ENCODE assay signal across 1 cellular context in the genomic region with DNA sequence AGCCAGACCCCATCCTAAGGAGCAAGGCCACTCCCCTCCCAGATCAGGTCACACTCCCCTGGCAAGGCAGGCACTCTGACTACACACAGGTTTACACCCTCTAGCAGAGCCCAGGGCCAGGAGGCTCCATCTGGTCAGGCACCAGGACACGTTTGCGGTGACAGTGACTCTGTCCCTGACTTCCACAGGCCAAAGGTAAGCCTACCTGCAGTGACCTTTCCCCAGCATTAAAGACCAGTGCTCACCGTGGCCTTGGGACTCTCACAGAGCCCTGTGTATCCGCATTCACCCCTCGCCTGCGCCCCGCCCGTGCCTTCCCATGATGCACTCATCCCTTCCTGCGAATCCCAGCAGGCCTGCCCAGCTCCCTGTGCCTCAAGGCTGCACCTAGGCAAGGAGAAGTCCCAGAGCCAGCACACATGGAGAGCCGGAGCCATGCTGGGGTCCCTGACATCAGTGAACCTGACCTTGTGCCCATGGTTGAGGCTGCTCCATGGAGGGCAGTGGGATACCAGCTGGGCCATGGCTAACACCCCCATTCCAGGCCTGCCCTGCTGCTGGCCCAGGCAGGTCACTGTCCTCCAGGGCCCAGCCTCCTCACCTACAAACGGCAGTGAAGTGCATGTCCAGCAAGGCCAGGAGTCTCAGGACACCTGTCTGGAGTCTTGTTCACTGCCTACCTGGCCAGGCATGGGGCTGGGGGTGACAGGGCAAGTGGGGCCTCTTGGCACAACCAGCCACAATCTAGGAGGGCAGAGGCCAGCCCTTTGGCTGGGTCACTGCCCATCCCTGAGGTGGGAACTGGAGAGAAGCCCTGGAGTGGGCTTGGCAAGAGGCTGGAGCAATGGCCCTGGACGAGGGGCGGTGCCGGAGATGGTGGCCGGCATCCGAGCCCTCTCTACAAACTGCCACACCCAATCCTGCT.
TF ChIP-seq lines count a peak whose summit lies in the region.

No MANE protein-coding gene starts in this region.

TF ChIP-seq in HepG2, 621 proteins besides CTCF, POLR2A, EP300 and RAD21 (continued from another document and continues in another):
- TF ChIP-seq, protein P1, sequence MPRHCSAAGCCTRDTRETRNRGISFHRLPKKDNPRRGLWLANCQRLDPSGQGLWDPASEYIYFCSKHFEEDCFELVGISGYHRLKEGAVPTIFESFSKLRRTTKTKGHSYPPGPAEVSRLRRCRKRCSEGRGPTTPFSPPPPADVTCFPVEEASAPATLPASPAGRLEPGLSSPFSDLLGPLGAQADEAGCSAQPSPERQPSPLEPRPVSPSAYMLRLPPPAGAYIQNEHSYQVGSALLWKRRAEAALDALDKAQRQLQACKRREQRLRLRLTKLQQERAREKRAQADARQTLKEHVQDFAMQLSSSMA (CRISPR knock-in tag; IDR thresholded peaks at IDR 0.05) = no peak
- TF ChIP-seq, protein P2, sequence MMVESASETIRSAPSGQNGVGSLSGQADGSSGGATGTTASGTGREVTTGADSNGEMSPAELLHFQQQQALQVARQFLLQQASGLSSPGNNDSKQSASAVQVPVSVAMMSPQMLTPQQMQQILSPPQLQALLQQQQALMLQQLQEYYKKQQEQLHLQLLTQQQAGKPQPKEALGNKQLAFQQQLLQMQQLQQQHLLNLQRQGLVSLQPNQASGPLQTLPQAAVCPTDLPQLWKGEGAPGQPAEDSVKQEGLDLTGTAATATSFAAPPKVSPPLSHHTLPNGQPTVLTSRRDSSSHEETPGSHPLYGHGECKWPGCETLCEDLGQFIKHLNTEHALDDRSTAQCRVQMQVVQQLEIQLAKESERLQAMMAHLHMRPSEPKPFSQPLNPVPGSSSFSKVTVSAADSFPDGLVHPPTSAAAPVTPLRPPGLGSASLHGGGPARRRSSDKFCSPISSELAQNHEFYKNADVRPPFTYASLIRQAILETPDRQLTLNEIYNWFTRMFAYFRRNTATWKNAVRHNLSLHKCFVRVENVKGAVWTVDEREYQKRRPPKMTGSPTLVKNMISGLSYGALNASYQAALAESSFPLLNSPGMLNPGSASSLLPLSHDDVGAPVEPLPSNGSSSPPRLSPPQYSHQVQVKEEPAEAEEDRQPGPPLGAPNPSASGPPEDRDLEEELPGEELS (CRISPR knock-in tag; IDR thresholded peaks at IDR 0.05) = peak; percentile 73
- TF ChIP-seq KDM6A (CRISPR knock-in tag; IDR thresholded peaks at IDR 0.05; ENCODE audit: low read depth) = no peak
- no peak for TF ChIP-seq ZNF30 (CRISPR knock-in tag; IDR thresholded peaks at IDR 0.05)
- TF ChIP-seq, protein P3, sequence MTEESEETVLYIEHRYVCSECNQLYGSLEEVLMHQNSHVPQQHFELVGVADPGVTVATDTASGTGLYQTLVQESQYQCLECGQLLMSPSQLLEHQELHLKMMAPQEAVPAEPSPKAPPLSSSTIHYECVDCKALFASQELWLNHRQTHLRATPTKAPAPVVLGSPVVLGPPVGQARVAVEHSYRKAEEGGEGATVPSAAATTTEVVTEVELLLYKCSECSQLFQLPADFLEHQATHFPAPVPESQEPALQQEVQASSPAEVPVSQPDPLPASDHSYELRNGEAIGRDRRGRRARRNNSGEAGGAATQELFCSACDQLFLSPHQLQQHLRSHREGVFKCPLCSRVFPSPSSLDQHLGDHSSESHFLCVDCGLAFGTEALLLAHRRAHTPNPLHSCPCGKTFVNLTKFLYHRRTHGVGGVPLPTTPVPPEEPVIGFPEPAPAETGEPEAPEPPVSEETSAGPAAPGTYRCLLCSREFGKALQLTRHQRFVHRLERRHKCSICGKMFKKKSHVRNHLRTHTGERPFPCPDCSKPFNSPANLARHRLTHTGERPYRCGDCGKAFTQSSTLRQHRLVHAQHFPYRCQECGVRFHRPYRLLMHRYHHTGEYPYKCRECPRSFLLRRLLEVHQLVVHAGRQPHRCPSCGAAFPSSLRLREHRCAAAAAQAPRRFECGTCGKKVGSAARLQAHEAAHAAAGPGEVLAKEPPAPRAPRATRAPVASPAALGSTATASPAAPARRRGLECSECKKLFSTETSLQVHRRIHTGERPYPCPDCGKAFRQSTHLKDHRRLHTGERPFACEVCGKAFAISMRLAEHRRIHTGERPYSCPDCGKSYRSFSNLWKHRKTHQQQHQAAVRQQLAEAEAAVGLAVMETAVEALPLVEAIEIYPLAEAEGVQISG (CRISPR knock-in tag; IDR thresholded peaks at IDR 0.05) = peak; percentile 59; the same call in 1 of the 2 replicates
- TF ChIP-seq ZNF10 (CRISPR knock-in tag; IDR thresholded peaks at IDR 0.05; ENCODE audit: borderline replicate concordance, low read depth) = no peak
- no peak for TF ChIP-seq MAF1 (CRISPR knock-in tag; IDR thresholded peaks at IDR 0.05; ENCODE audit: borderline replicate concordance)
- TF ChIP-seq NR3C1 (CRISPR knock-in tag; IDR thresholded peaks at IDR 0.05) = no peak
- TF ChIP-seq, protein P4, sequence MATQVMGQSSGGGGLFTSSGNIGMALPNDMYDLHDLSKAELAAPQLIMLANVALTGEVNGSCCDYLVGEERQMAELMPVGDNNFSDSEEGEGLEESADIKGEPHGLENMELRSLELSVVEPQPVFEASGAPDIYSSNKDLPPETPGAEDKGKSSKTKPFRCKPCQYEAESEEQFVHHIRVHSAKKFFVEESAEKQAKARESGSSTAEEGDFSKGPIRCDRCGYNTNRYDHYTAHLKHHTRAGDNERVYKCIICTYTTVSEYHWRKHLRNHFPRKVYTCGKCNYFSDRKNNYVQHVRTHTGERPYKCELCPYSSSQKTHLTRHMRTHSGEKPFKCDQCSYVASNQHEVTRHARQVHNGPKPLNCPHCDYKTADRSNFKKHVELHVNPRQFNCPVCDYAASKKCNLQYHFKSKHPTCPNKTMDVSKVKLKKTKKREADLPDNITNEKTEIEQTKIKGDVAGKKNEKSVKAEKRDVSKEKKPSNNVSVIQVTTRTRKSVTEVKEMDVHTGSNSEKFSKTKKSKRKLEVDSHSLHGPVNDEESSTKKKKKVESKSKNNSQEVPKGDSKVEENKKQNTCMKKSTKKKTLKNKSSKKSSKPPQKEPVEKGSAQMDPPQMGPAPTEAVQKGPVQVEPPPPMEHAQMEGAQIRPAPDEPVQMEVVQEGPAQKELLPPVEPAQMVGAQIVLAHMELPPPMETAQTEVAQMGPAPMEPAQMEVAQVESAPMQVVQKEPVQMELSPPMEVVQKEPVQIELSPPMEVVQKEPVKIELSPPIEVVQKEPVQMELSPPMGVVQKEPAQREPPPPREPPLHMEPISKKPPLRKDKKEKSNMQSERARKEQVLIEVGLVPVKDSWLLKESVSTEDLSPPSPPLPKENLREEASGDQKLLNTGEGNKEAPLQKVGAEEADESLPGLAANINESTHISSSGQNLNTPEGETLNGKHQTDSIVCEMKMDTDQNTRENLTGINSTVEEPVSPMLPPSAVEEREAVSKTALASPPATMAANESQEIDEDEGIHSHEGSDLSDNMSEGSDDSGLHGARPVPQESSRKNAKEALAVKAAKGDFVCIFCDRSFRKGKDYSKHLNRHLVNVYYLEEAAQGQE (IDR thresholded peaks at IDR 0.05; ENCODE audit: borderline replicate concordance in 1 of 2, low read depth in 1 of 2, low read length in 2 of 2) = no peak
- TF ChIP-seq HNRNPK (IDR thresholded peaks at IDR 0.05; ENCODE audit: low read depth, low read length, poor library complexity, severe bottlenecking) = no peak
- 0 out of 2 replicates have a peak, but pooled peaks have one; percentile 1 for TF ChIP-seq SP4 (CRISPR knock-in tag; IDR thresholded peaks at IDR 0.05)
- peak; percentile 60; the same call in 1 of the 2 replicates for TF ChIP-seq ZNF501 (CRISPR knock-in tag; IDR thresholded peaks at IDR 0.05)
- TF ChIP-seq ZNF468 (CRISPR knock-in tag; IDR thresholded peaks at IDR 0.05) = no peak
- TF ChIP-seq PCBP2 (optimal IDR thresholded peaks at IDR 0.05; ENCODE audit: low read depth, low read length, poor library complexity, severe bottlenecking) = no peak
- TF ChIP-seq, protein P5, sequence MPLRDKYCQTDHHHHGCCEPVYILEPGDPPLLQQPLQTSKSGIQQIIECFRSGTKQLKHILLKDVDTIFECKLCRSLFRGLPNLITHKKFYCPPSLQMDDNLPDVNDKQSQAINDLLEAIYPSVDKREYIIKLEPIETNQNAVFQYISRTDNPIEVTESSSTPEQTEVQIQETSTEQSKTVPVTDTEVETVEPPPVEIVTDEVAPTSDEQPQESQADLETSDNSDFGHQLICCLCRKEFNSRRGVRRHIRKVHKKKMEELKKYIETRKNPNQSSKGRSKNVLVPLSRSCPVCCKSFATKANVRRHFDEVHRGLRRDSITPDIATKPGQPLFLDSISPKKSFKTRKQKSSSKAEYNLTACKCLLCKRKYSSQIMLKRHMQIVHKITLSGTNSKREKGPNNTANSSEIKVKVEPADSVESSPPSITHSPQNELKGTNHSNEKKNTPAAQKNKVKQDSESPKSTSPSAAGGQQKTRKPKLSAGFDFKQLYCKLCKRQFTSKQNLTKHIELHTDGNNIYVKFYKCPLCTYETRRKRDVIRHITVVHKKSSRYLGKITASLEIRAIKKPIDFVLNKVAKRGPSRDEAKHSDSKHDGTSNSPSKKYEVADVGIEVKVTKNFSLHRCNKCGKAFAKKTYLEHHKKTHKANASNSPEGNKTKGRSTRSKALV (CRISPR knock-in tag; IDR thresholded peaks at IDR 0.05) = no peak
- no peak; the same call in 1 of the 2 replicates for TF ChIP-seq ZNF121 (CRISPR knock-in tag; IDR thresholded peaks at IDR 0.05)
- TF ChIP-seq SP5 (CRISPR knock-in tag; IDR thresholded peaks at IDR 0.05; ENCODE audit: borderline replicate concordance, low read depth) = 0 out of 2 replicates have a peak, but pooled peaks have one; percentile 38
- TF ChIP-seq, protein P6, sequence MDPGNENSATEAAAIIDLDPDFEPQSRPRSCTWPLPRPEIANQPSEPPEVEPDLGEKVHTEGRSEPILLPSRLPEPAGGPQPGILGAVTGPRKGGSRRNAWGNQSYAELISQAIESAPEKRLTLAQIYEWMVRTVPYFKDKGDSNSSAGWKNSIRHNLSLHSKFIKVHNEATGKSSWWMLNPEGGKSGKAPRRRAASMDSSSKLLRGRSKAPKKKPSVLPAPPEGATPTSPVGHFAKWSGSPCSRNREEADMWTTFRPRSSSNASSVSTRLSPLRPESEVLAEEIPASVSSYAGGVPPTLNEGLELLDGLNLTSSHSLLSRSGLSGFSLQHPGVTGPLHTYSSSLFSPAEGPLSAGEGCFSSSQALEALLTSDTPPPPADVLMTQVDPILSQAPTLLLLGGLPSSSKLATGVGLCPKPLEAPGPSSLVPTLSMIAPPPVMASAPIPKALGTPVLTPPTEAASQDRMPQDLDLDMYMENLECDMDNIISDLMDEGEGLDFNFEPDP (CRISPR knock-in tag; conservative IDR thresholded peaks at IDR 0.05) = no peak
- no peak for TF ChIP-seq SRSF4 (IDR thresholded peaks at IDR 0.05; ENCODE audit: low read depth, low read length, poor library complexity, severe bottlenecking)
- no peak for TF ChIP-seq ZNF354B (CRISPR knock-in tag; IDR thresholded peaks at IDR 0.05)
- peak; percentile 18; the same call in 1 of the 2 replicates for TF ChIP-seq NR2F2 (IDR thresholded peaks at IDR 0.05; ENCODE audit: borderline replicate concordance, low read depth)
- TF ChIP-seq ZBTB8A (CRISPR knock-in tag; IDR thresholded peaks at IDR 0.05; ENCODE audit: borderline replicate concordance, low read depth) = no peak
- no peak for TF ChIP-seq ADNP (CRISPR knock-in tag; IDR thresholded peaks at IDR 0.05)
- TF ChIP-seq ZNF263 (CRISPR knock-in tag; IDR thresholded peaks at IDR 0.05) = peak; percentile 80
- TF ChIP-seq GABPA (IDR thresholded peaks at IDR 0.05; ENCODE audit: low read depth, low read length) = no peak
- no peak for TF ChIP-seq GABPA (CRISPR knock-in tag; IDR thresholded peaks at IDR 0.05; ENCODE audit: low read depth)
- TF ChIP-seq, protein P7, sequence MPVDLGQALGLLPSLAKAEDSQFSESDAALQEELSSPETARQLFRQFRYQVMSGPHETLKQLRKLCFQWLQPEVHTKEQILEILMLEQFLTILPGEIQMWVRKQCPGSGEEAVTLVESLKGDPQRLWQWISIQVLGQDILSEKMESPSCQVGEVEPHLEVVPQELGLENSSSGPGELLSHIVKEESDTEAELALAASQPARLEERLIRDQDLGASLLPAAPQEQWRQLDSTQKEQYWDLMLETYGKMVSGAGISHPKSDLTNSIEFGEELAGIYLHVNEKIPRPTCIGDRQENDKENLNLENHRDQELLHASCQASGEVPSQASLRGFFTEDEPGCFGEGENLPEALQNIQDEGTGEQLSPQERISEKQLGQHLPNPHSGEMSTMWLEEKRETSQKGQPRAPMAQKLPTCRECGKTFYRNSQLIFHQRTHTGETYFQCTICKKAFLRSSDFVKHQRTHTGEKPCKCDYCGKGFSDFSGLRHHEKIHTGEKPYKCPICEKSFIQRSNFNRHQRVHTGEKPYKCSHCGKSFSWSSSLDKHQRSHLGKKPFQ (CRISPR knock-in tag; IDR thresholded peaks at IDR 0.05; ENCODE audit: insufficient replicate concordance) = no peak
- TF ChIP-seq, protein P8, sequence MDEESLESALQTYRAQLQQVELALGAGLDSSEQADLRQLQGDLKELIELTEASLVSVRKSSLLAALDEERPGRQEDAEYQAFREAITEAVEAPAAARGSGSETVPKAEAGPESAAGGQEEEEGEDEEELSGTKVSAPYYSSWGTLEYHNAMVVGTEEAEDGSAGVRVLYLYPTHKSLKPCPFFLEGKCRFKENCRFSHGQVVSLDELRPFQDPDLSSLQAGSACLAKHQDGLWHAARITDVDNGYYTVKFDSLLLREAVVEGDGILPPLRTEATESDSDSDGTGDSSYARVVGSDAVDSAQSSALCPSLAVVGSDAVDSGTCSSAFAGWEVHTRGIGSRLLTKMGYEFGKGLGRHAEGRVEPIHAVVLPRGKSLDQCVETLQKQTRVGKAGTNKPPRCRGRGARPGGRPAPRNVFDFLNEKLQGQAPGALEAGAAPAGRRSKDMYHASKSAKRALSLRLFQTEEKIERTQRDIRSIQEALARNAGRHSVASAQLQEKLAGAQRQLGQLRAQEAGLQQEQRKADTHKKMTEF (CRISPR knock-in tag; IDR thresholded peaks at IDR 0.05) = peak; percentile 33; the same call in 1 of the 2 replicates
- TF ChIP-seq, protein P9, sequence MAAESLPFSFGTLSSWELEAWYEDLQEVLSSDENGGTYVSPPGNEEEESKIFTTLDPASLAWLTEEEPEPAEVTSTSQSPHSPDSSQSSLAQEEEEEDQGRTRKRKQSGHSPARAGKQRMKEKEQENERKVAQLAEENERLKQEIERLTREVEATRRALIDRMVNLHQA (CRISPR knock-in tag; IDR thresholded peaks at IDR 0.05) = no peak
- no peak for TF ChIP-seq HDAC1 (CRISPR knock-in tag; IDR thresholded peaks at IDR 0.05)
- TF ChIP-seq PLRG1 (conservative IDR thresholded peaks at IDR 0.05) = no peak
- no peak for TF ChIP-seq ZNF674 (CRISPR knock-in tag; IDR thresholded peaks at IDR 0.05; ENCODE audit: low read depth)
- no peak for TF ChIP-seq ZNF615 (CRISPR knock-in tag; IDR thresholded peaks at IDR 0.05; ENCODE audit: borderline replicate concordance)
- TF ChIP-seq ZNF703 (CRISPR knock-in tag; IDR thresholded peaks at IDR 0.05; ENCODE audit: borderline replicate concordance) = no peak
- TF ChIP-seq HIVEP1 (CRISPR knock-in tag; IDR thresholded peaks at IDR 0.05) = no peak
- TF ChIP-seq KLF11 (CRISPR knock-in tag; IDR thresholded peaks at IDR 0.05) = no peak
- peak; percentile 50; the same call in 1 of the 2 replicates for TF ChIP-seq MYC (CRISPR knock-in tag; IDR thresholded peaks at IDR 0.05; ENCODE audit: borderline replicate concordance)
- no peak; the same call in 1 of the 2 replicates for TF ChIP-seq GPN1 (CRISPR knock-in tag; IDR thresholded peaks at IDR 0.05; ENCODE audit: borderline replicate concordance)
- TF ChIP-seq TCF7 (IDR thresholded peaks at IDR 0.05; ENCODE audit: low read depth) = no peak
- TF ChIP-seq PRPF4 (IDR thresholded peaks at IDR 0.05; ENCODE audit: low read depth, low read length, poor library complexity, severe bottlenecking) = no peak
